Comparison of ENCODE assay signal across 25 cellular contexts in genomic region chr7:44689427-44689826, GRCh38.
"Had no signal": no experiment of that assay in that cellular context is flagged by ENCODE, and none has a peak within 500 bp of the region (broad histone marks: within the 10 kb centered on the region; RNA-seq: fewer than 3 reads in every experiment).

No MANE protein-coding gene starts in this region.

- H3K27me3 ChIP-seq: brain microvascular endothelial cell, dorsolateral prefrontal cortex had no signal

- H3K27ac ChIP-seq: brain microvascular endothelial cell, coronary artery, dorsolateral prefrontal cortex had no signal

- ATAC-seq: activated CD4-positive, alpha-beta T cell treated with anti-CD3 and anti-CD28 coated beads for 36 hours; activated CD8-positive, alpha-beta memory T cell treated with anti-CD3 and anti-CD28 coated beads, Interleukin-2, amount 10 ng/mL, durations not matched to agents 7 days and 5 days; activated CD8-positive, alpha-beta T cell treated with anti-CD3 and anti-CD28 coated beads for 36 hours; esophagus mucosa had no signal

- H3K9me3 Mint-ChIP-seq: activated CD4-positive, alpha-beta T cell treated with anti-CD3 and anti-CD28 coated beads, Interleukin-2, amount 10 ng/mL, durations not matched to agents 24 days and 14 days; activated CD8-positive, alpha-beta T cell treated with anti-CD3 and anti-CD28 coated beads for 36 hours; activated naive CD4-positive, alpha-beta T cell treated with anti-CD3 and anti-CD28 coated beads, Interleukin-2, amount 10 ng/mL, durations not matched to agents 7 days and 5 days; activated T-helper 2 cell treated with anti-CD3 and anti-CD28 coated beads, Interferon-gamma antibody, Interleukin-2, Interleukin-4, amounts not matched to agents 10 μg/mL and 5 μg/mL and 100 μg/mL, durations not matched to agents 14 hours and 24 hours and 36 hours; central memory CD8-positive, alpha-beta T cell; dendritic cell treated with granulocyte-macrophage colony-stimulating factor and Interleukin-4, amounts not matched to agents 40 ng/mL and 50 ng/mL, for 4 days; endodermal cell had no signal

- H3K27me3 Mint-ChIP-seq: activated CD4-positive, alpha-beta T cell treated with anti-CD3 and anti-CD28 coated beads for 36 hours; activated CD4-positive, alpha-beta T cell treated with anti-CD3 and anti-CD28 coated beads, Interleukin-2, amount 10 ng/mL, durations not matched to agents 24 days and 14 days; activated CD8-positive, alpha-beta memory T cell treated with anti-CD3 and anti-CD28 coated beads, Interleukin-2, amount 10 ng/mL, durations not matched to agents 7 days and 5 days; activated CD8-positive, alpha-beta T cell treated with anti-CD3 and anti-CD28 coated beads for 36 hours; activated naive CD4-positive, alpha-beta T cell treated with anti-CD3 and anti-CD28 coated beads, Interleukin-2, amount 10 ng/mL, durations not matched to agents 7 days and 5 days; activated naive CD8-positive, alpha-beta T cell; central memory CD8-positive, alpha-beta T cell; dendritic cell treated with granulocyte-macrophage colony-stimulating factor and Interleukin-4, amounts not matched to agents 40 ng/mL and 50 ng/mL, for 4 days had no signal

- H3K4me3 ChIP-seq: coronary artery, dorsolateral prefrontal cortex had no signal

- H3K4me3 Mint-ChIP-seq: activated CD4-positive, alpha-beta T cell treated with anti-CD3 and anti-CD28 coated beads for 36 hours; activated CD4-positive, alpha-beta T cell treated with anti-CD3 and anti-CD28 coated beads, Interleukin-2, amount 10 ng/mL, durations not matched to agents 24 days and 14 days; activated CD8-positive, alpha-beta memory T cell treated with anti-CD3 and anti-CD28 coated beads, Interleukin-2, amount 10 ng/mL, durations not matched to agents 7 days and 5 days; activated CD8-positive, alpha-beta T cell treated with anti-CD3 and anti-CD28 coated beads for 36 hours; activated naive CD4-positive, alpha-beta T cell treated with anti-CD3 and anti-CD28 coated beads, Interleukin-2, amount 10 ng/mL, durations not matched to agents 7 days and 5 days; activated naive CD8-positive, alpha-beta T cell; central memory CD8-positive, alpha-beta T cell; dendritic cell treated with granulocyte-macrophage colony-stimulating factor and Interleukin-4, amounts not matched to agents 40 ng/mL and 50 ng/mL, for 4 days; endodermal cell had no signal

- H3K27ac Mint-ChIP-seq: activated CD4-positive, alpha-beta T cell treated with anti-CD3 and anti-CD28 coated beads for 36 hours; activated CD4-positive, alpha-beta T cell treated with anti-CD3 and anti-CD28 coated beads, Interleukin-2, amount 10 ng/mL, durations not matched to agents 24 days and 14 days; activated CD8-positive, alpha-beta memory T cell treated with anti-CD3 and anti-CD28 coated beads, Interleukin-2, amount 10 ng/mL, durations not matched to agents 7 days and 5 days; activated CD8-positive, alpha-beta T cell treated with anti-CD3 and anti-CD28 coated beads for 36 hours; activated naive CD4-positive, alpha-beta T cell treated with anti-CD3 and anti-CD28 coated beads, Interleukin-2, amount 10 ng/mL, durations not matched to agents 7 days and 5 days; activated naive CD8-positive, alpha-beta T cell; activated T-helper 2 cell treated with anti-CD3 and anti-CD28 coated beads, Interferon-gamma antibody, Interleukin-2, Interleukin-4, amounts not matched to agents 10 μg/mL and 5 μg/mL and 100 μg/mL, durations not matched to agents 14 hours and 24 hours and 36 hours; dendritic cell treated with granulocyte-macrophage colony-stimulating factor and Interleukin-4, amounts not matched to agents 40 ng/mL and 50 ng/mL, for 4 days; endodermal cell had no signal

- H3K4me1 Mint-ChIP-seq: activated CD4-positive, alpha-beta T cell treated with anti-CD3 and anti-CD28 coated beads for 36 hours; activated CD4-positive, alpha-beta T cell treated with anti-CD3 and anti-CD28 coated beads, Interleukin-2, amount 10 ng/mL, durations not matched to agents 24 days and 14 days; endodermal cell had no signal

- DNase-seq: activated CD4-positive, alpha-beta T cell treated with anti-CD3 and anti-CD28 coated beads for 36 hours; activated CD4-positive, alpha-beta T cell treated with anti-CD3 and anti-CD28 coated beads, Interleukin-2, amount 10 ng/mL, durations not matched to agents 24 days and 14 days; activated CD4-positive, CD25-positive, alpha-beta regulatory T cell; activated CD4-positive, CD25-positive, alpha-beta regulatory T cell treated with anti-CD3 and anti-CD28 coated beads, Interleukin-2, amount 50 U/mL, for 72 hours; activated CD8-positive, alpha-beta memory T cell treated with anti-CD3 and anti-CD28 coated beads, Interleukin-2, amount 10 ng/mL, durations not matched to agents 7 days and 5 days; activated CD8-positive, alpha-beta memory T cell treated with anti-CD3 and anti-CD28 coated beads, Interleukin-2, amount 50 U/mL, for 4 hours; activated CD8-positive, alpha-beta T cell treated with anti-CD3 and anti-CD28 coated beads for 36 hours; activated effector memory CD4-positive, alpha-beta T cell treated with anti-CD3 and anti-CD28 coated beads, Interleukin-2, amount 50 U/mL, for 16 hours; activated naive CD4-positive, alpha-beta T cell treated with anti-CD3 and anti-CD28 coated beads, Interleukin-2, amount 10 ng/mL, durations not matched to agents 7 days and 5 days; activated T-cell treated with anti-CD3 and anti-CD28 coated beads, Interleukin-2, amount 50 U/mL, for 1 hour; amniotic stem cell; anterior cingulate cortex; brain microvascular endothelial cell; effector memory CD4-positive, alpha-beta T cell; endodermal cell; foreskin fibroblast; head of caudate nucleus; hippocampal formation had no signal
